ENCODE assay signal across 19 cellular contexts in genomic region chr6:166279393-166279679, GRCh38. TPM values are rescaled to one million over a fixed set of nuclear protein-coding genes. Genes with fewer than 3 reads are reported as not detected.
DNase-seq lines count a peak whose midpoint lies in the region; ATAC-seq, FAIRE-seq and TF ChIP-seq lines count a peak whose summit lies in the region.
"Had no signal": no experiment of that assay in that cellular context is flagged by ENCODE, and none has a peak within 500 bp of the region (broad histone marks: within the 10 kb centered on the region; RNA-seq: fewer than 3 reads in every experiment).

No MANE protein-coding gene starts in this region.

- no peak for FAIRE-seq in GM12878 (lab: Jason Lieb, UNC)

- H3K9me3 Mint-ChIP-seq in neural progenitor cell = no peaks in the 10 kb centered on the region
- H3K9me3 Mint-ChIP-seq: CD4-positive, alpha-beta memory T cell; GM23338; H9 had no signal

- H3K9ac ChIP-seq in GM12878 (ENCODE audit: control insufficient read depth, insufficient read depth, low read length) (no peak overlapping the region), neural progenitor cell (no peak overlapping the region)

- intact Hi-C loops in GM12878 (cut with micrococcal nuclease; ENCODE audit: unreplicated experiment) = loop anchor here (2.0 to 10.0 kb wide), 3 partner anchors 53 to 395 kb away; partner anchors contain the start of gene SFT2D1

- RAD21 ChIA-PET in GM12878 (lab: Charles Lee; ENCODE audit: unreplicated experiment) = interaction anchor here (1.2 to 3.3 kb wide), 3 partner anchors 29 to 48 kb away, joined by 4 to 21 read pairs (median 5); partner anchors contain the start of gene PRR18

- H3K4me2 ChIP-seq in GM12878 (ENCODE audit: control insufficient read depth, insufficient read depth) (no peak overlapping the region), neural progenitor cell (no peak overlapping the region)
- H3K4me2 ChIP-seq: GM23338 had no signal

- TF ChIP-seq CTCF in HEK293 (tag by site-specific recombination; IDR thresholded peaks at IDR 0.05) (no peak), GM12878 (IDR thresholded peaks at IDR 0.05 in 2 of 3, conservative IDR thresholded peaks at IDR 0.05 in 1 of 3; ENCODE audit: control insufficient read depth in 2 of 3, extremely low read depth in 1 of 3, insufficient read depth in 1 of 3, low read depth in 3 of 3, low read length in 3 of 3) (no peak), neural progenitor cell (IDR thresholded peaks at IDR 0.05) (no peak)

- no peaks in the 10 kb centered on the region for H4K20me1 ChIP-seq in GM12878 (ENCODE audit: control insufficient read depth, insufficient read depth)
- no peaks in the 10 kb centered on the region for H4K20me1 ChIP-seq in neural progenitor cell (ENCODE audit: low read depth)

- in situ Hi-C loops in GM12878 (cut with MboI) = loop anchor here (5.0 kb wide), 2 partner anchors 33 to 108 kb away; no protein-coding TSS in a partner anchor

- no TSS peak for BruUV-seq in GM12878 (replicated peaks; lab: Mats Ljungman, UMichigan)

- WGBS in GM12878 (ENCODE audit: insufficient coverage, insufficient replicate concordance, low lambda C conversion rate, missing lambda C conversion rate) = 67% methylated on average over 1 of the region's 1 CpG

- no peaks in the 10 kb centered on the region for H3K27me3 ChIP-seq in GM12878 (replicated peaks in 1 of 2; ENCODE audit: control insufficient read depth in 2 of 2, insufficient read depth in 2 of 2, low read length in 1 of 2)
- H3K27me3 ChIP-seq in neural progenitor cell = peaks cover 14% of the 10 kb centered on the region

- peak overlapping the region; percentile 83 for H3K27ac Mint-ChIP-seq in neural progenitor cell
- H3K27ac Mint-ChIP-seq: CD4-positive, alpha-beta memory T cell; GM23338; H9 had no signal

- CTCF ChIA-PET in HEK293 (lab: Yijun Ruan, JAX) (interaction anchor here (0.7 to 3.7 kb wide), 3 partner anchors 117 to 863 kb away, joined by 3 to 23 read pairs (median 4); no protein-coding TSS in a partner anchor), GM12878 (lab: Yijun Ruan, JAX) (interaction anchor here (3.4 to 3.9 kb wide), 2 partner anchors 31 to 121 kb away, joined by 33 to 58 read pairs; partner anchors contain the start of gene PRR18)

- H3F3A ChIP-seq in neural progenitor cell (ENCODE audit: low read depth) = peaks cover 3% of the 10 kb centered on the region

- H3K4me3 ChIP-seq in HEK293 (ENCODE audit: low read depth, low read length) (no peak overlapping the region), GM12878 (no peak overlapping the region), neural progenitor cell (no peak overlapping the region)
- H3K4me3 ChIP-seq: GM23338 had no signal

- H3K36me3 ChIP-seq in HEK293 (ENCODE audit: control insufficient read depth in 2 of 2, insufficient read depth in 1 of 2, low read length in 2 of 2) (no peaks in the 10 kb centered on the region), GM12878 (ENCODE audit: control insufficient read depth in 2 of 2, insufficient read depth in 2 of 2, low read length in 1 of 2) (no peaks in the 10 kb centered on the region), neural progenitor cell (no peaks in the 10 kb centered on the region)

- H3K27me3 Mint-ChIP-seq in neural progenitor cell (ENCODE audit: insufficient read depth, low read depth) = peaks cover 13% of the 10 kb centered on the region

- no peak for ATAC-seq in GM12878
- ATAC-seq: GM23338 had no signal

- H3K4me1 ChIP-seq in HEK293 (ENCODE audit: control insufficient read depth, insufficient read depth, low read length) (no peaks in the 10 kb centered on the region), GM12878 (ENCODE audit: control insufficient read depth, insufficient read depth, low read length) (peaks cover 38% of the 10 kb centered on the region), neural progenitor cell (peaks cover 8% of the 10 kb centered on the region)

- TF ChIP-seq EP300 in GM12878 (IDR thresholded peaks at IDR 0.05; ENCODE audit: borderline replicate concordance in 1 of 2, control insufficient read depth in 1 of 2, low read depth in 2 of 2, low read length in 2 of 2) = no peak

- H3K9me3 ChIP-seq in HEK293 (ENCODE audit: control insufficient read depth, insufficient read depth, low read depth, low read length) (no peaks in the 10 kb centered on the region), GM12878 (replicated peaks; ENCODE audit: control insufficient read depth, insufficient read depth, low read length) (no peaks in the 10 kb centered on the region; the same call in 2 of the 3 replicates), neural progenitor cell (ENCODE audit: low read depth) (no peaks in the 10 kb centered on the region)

- no peaks in the 10 kb centered on the region for H3K36me3 Mint-ChIP-seq in neural progenitor cell
- H3K36me3 Mint-ChIP-seq: CD4-positive, alpha-beta memory T cell had no signal

- POLR2A ChIA-PET in HEK293 (lab: Yijun Ruan, JAX) (no interaction called here), GM12878 (lab: Charles Lee) (interaction anchor here (0.6 to 1.1 kb wide), 3 partner anchors 23 to 1463 kb away, joined by 3 read pairs; no protein-coding TSS in a partner anchor)

- peaks cover 48% of the 10 kb centered on the region for H3K4me1 Mint-ChIP-seq in neural progenitor cell
- H3K4me1 Mint-ChIP-seq: GM23338, H9 had no signal

- H2AFZ ChIP-seq in GM12878 (ENCODE audit: control insufficient read depth, low read depth, low read length) (peak overlapping the region; percentile 37), neural progenitor cell (replicated peaks) (no peak overlapping the region)
- H2AFZ ChIP-seq: GM23338 had no signal

- H3K27ac ChIP-seq in HEK293 (ENCODE audit: extremely low read depth, low read depth, low read length) (no peak overlapping the region), GM12878 (ENCODE audit: control insufficient read depth, insufficient read depth) (no peak overlapping the region), neural progenitor cell (no peak overlapping the region)

- no peak overlapping the region for H3K4me3 Mint-ChIP-seq in neural progenitor cell
- H3K4me3 Mint-ChIP-seq: CD4-positive, alpha-beta memory T cell; GM23338; H9 had no signal

- no peak for TF ChIP-seq RAD21 in GM12878 (IDR thresholded peaks at IDR 0.05; ENCODE audit: insufficient read depth, low read depth, low read length)

- no peak for TF ChIP-seq POLR2A in GM12878 (IDR thresholded peaks at IDR 0.05; ENCODE audit: low read depth, low read length)

- DNase-seq in GM12878 (ENCODE audit: low read depth, low spot score) (no peak), neural progenitor cell (ENCODE audit: low spot score) (no peak), HCEC 1CT (no peak), cerebellum (ENCODE audit: low spot score) (no peak), activated gamma-delta T cell (lab: John Stamatoyannopoulos, UW) (no peak)
- DNase-seq: C1 segment of cervical spinal cord; Calu3; CD4-positive, alpha-beta memory T cell; COR-L47; DMS53; DMS79 treated with DMSO at 0.1 percent for 48 hours; GF-D8; H9 had no signal

- SMC1A ChIA-PET in GM12878 (lab: Charles Lee; ENCODE audit: uncharacterized antibody, unreplicated experiment) = interaction anchor here (1.4 to 3.8 kb wide), 3 partner anchors 26 to 121 kb away, joined by 3 to 29 read pairs (median 24); partner anchors contain the start of gene PRR18

- H3K79me2 ChIP-seq in GM12878 (ENCODE audit: control insufficient read depth, insufficient read depth, low read length) = no peaks in the 10 kb centered on the region
- no peaks in the 10 kb centered on the region for H3K79me2 ChIP-seq in neural progenitor cell (ENCODE audit: low read depth)

TF ChIP-seq in HEK293, 187 proteins besides CTCF, POLR2A, EP300 and RAD21:
- no peak for TF ChIP-seq ZNF530 (tag by site-specific recombination; IDR thresholded peaks at IDR 0.05; ENCODE audit: low read depth)
- TF ChIP-seq ZBTB26 (tag by site-specific recombination; optimal IDR thresholded peaks at IDR 0.05) = peak; percentile 13

TF ChIP-seq in GM12878, 131 proteins besides CTCF, POLR2A, EP300 and RAD21 (continues in another document):
- no peak for TF ChIP-seq IRF4 (IDR thresholded peaks at IDR 0.05; ENCODE audit: low read depth, low read length)
- TF ChIP-seq ETV6 (conservative IDR thresholded peaks at IDR 0.05 in 1 of 2, IDR thresholded peaks at IDR 0.05 in 1 of 2; ENCODE audit: borderline replicate concordance in 1 of 2, low read depth in 1 of 2) = no peak

RNA-seq across cellular contexts. Expression of gene PRR18, which starts 28.9 kb away (rescaled TPM):
- total RNA-seq in GM12878 (2013; cell fraction: nucleolus; rRNA removed) = 3.3 and 4.1 TPM in 2 replicates
- total RNA-seq in GM12878 (2014; rRNA removed) (3.3 and 4.0 TPM in 2 replicates), GM12878 (2014; rRNA removed; fragmentation: Illumina TruSeq; extraction: Trizol) (1.2 and 1.3 TPM in 2 replicates), GM12878 (2021) (8.2 and 8.8 TPM in 2 replicates), neural progenitor cell (ENCODE audit: low replicate concordance) (0.13 and 0.40 TPM in 2 replicates), cerebellum (0.54 TPM)
- polyA plus RNA-seq in GM12878 (2011; ENCODE audit: low read depth) = 1.0 TPM
- polyA plus RNA-seq in GM12878 (2011; rRNA removed) (2.0 and 2.5 TPM in 2 replicates), GM12878 (2014; fragmentation: Illumina TruSeq; extraction: Trizol) (1.9 and 2.1 TPM in 2 replicates), GM12878 (2014; fragmentation: Nextera tagmentation; extraction: Ambion mirVana) (under 1 TPM; 0.26 to 0.84 TPM), GM12878 (2014; rRNA removed) (3.6 and 4.1 TPM in 2 replicates), GM12878 (2016; fragmentation: Nextera tagmentation; extraction: Ambion mirVana) (under 1 TPM; 0.13 to 0.42 TPM)
- polyA plus RNA-seq in GM12878 (2011; cell fraction: cytosol; rRNA removed) = 2.2 and 2.7 TPM in 2 replicates
- polyA plus RNA-seq in GM12878 (2011; cell fraction: nucleus; rRNA removed) = 6.2 and 6.4 TPM in 2 replicates
- polyA plus RNA-seq in GM12878 (2012) = 2.1 and 3.7 TPM in 2 replicates
- polyA minus RNA-seq in GM12878 (2011; rRNA and poly(A)+ RNA removed) = 1.3 and 2.6 TPM in 2 replicates
- polyA minus RNA-seq in GM12878 (2011; cell fraction: cytosol; rRNA and poly(A)+ RNA removed) = 1.0 and 2.3 TPM in 2 replicates
- 2.2 and 4.3 TPM in 2 replicates for polyA minus RNA-seq in GM12878 (2011; cell fraction: nucleus; rRNA and poly(A)+ RNA removed)
- total RNA-seq: CD4-positive, alpha-beta memory T cell; Daoy; G401; H4; H9 had no signal
- polyA plus RNA-seq: BJ; CD4-positive, alpha-beta memory T cell; GM23338 had no signal
